In genomic region chr20:9038791-9039190, GRCh38 we compare ENCODE assay signal across 25 cellular contexts. TPM values are rescaled to one million over a fixed set of nuclear protein-coding genes. Genes with fewer than 3 reads are reported as not detected.
"Had no signal": no experiment of that assay in that cellular context is flagged by ENCODE, and none has a peak within 500 bp of the region (broad histone marks: within the 10 kb centered on the region; RNA-seq: fewer than 3 reads in every experiment).

No MANE protein-coding gene starts in this region.

- H3K9me3 ChIP-seq: adrenal gland, pancreas, psoas muscle, right atrium auricular region, upper lobe of left lung had no signal

- H3K4me2 ChIP-seq: hepatocyte had no signal

- H3K27ac ChIP-seq: adrenal gland, foreskin keratinocyte, hepatocyte, pancreas, psoas muscle, right atrium auricular region, upper lobe of left lung had no signal

- H3K79me2 ChIP-seq: hepatocyte had no signal

- H2AFZ ChIP-seq: hepatocyte had no signal

- H3K36me3 ChIP-seq: adrenal gland, pancreas, right atrium auricular region, upper lobe of left lung had no signal

- H3K4me1 ChIP-seq: adrenal gland, pancreas, psoas muscle, right atrium auricular region, upper lobe of left lung had no signal

- H3K4me3 ChIP-seq: adrenal gland, hepatocyte, pancreas, psoas muscle, right atrium auricular region, upper lobe of left lung had no signal

- DNase-seq: activated B cell treated with CpG ODN at 0.5 μM for 24 hours; activated CD4-positive, alpha-beta T cell treated with anti-CD3 and anti-CD28 coated beads for 36 hours; activated CD4-positive, alpha-beta T cell treated with anti-CD3 and anti-CD28 coated beads, Interleukin-2, amount 50 U/mL, for 4 hours; activated CD8-positive, alpha-beta memory T cell treated with anti-CD3 and anti-CD28 coated beads for 24 hours; activated CD8-positive, alpha-beta memory T cell treated with anti-CD3 and anti-CD28 coated beads, Interleukin-2, amount 50 U/mL, for 4 hours; activated T-cell treated with anti-CD3 and anti-CD28 coated beads, Interleukin-2, amount 50 U/mL, for 24 hours; adrenal gland; effector memory CD8-positive, alpha-beta T cell; foreskin keratinocyte; kidney glomerular epithelial cell; left ventricle myocardium superior; mammary epithelial cell; midbrain; natural killer cell; pancreas; psoas muscle; stimulated activated CD4-positive, alpha-beta T cell treated with anti-CD3 and anti-CD28 coated beads, Interleukin-4, amount 100 ng/mL, for 24 hours; stimulated activated naive CD4-positive, alpha-beta T cell treated with Interleukin-2 at 50 U/mL for 16 hours; T-helper 9 cell; upper lobe of left lung had no signal

- ATAC-seq: activated CD4-positive, alpha-beta T cell treated with anti-CD3 and anti-CD28 coated beads for 36 hours; activated T-helper 17 cell treated with anti-CD3 and anti-CD28 coated beads, Interleukin-2, amount 50 U/mL, for 72 hours; effector memory CD8-positive, alpha-beta T cell; esophagus mucosa; foreskin keratinocyte; left ventricle myocardium superior; natural killer cell; pancreas; psoas muscle had no signal

- H3K27me3 ChIP-seq: adrenal gland, foreskin keratinocyte, hepatocyte, pancreas, right atrium auricular region, upper lobe of left lung had no signal

RNA-seq across cellular contexts. Expression of gene PLCB4, which starts 30.1 kb away (rescaled TPM):
- total RNA-seq: activated B cell treated with CpG ODN at 0.5 μM for 24 hours; activated T-helper 17 cell treated with anti-CD3 and anti-CD28 coated beads, Interleukin-2, amount 50 U/mL, for 72 hours; T-helper 1 cell treated with Interleukin-12 subunit alpha and Interleukin-12 subunit beta and Interleukin-4 antibody, amounts not matched to agents 30 ng/mL and 1 ng/mL, for 36 hours had no signal
